In genomic region chr1:95168638-95169411, GRCh38 we compare ENCODE assay signal across 24 cellular contexts. TPM values are rescaled to one million over a fixed set of nuclear protein-coding genes. Genes with fewer than 3 reads are reported as not detected.
DNase-seq lines count a peak whose midpoint lies in the region; ATAC-seq, FAIRE-seq and TF ChIP-seq lines count a peak whose summit lies in the region.
"Had no signal": no experiment of that assay in that cellular context is flagged by ENCODE, and none has a peak within 500 bp of the region (broad histone marks: within the 10 kb centered on the region; RNA-seq: fewer than 3 reads in every experiment).

No MANE protein-coding gene starts in this region.

- H3K27me3 ChIP-seq in H7 (ENCODE audit: control insufficient read depth, insufficient read depth, low read length) (no peaks in the 10 kb centered on the region), PC-9 (ENCODE audit: insufficient read depth, low read depth) (no peaks in the 10 kb centered on the region), hepatocyte (no peaks in the 10 kb centered on the region)
- H3K27me3 ChIP-seq: esophagus squamous epithelium, pancreas had no signal

- no peak for TF ChIP-seq CTCF in PC-9 (conservative IDR thresholded peaks at IDR 0.05)
- no peak for TF ChIP-seq CTCF in hepatocyte (IDR thresholded peaks at IDR 0.05; ENCODE audit: poor library complexity)
- TF ChIP-seq CTCF in mucosa of descending colon (IDR thresholded peaks at IDR 0.05), result no peak

- ATAC-seq in mucosa of descending colon (peak; percentile 67), GM18873 (IDR thresholded peaks at IDR 0.05; ENCODE audit: low FRiP score, unreplicated experiment) (no peak)
- ATAC-seq: activated CD4-positive, alpha-beta T cell treated with anti-CD3 and anti-CD28 coated beads for 36 hours; activated CD8-positive, alpha-beta T cell treated with anti-CD3 and anti-CD28 coated beads, Interleukin-2, amount 10 ng/mL, durations not matched to agents 7 days and 5 days had no signal

- H4K20me1 ChIP-seq in PC-9 (ENCODE audit: insufficient read depth) (no peaks in the 10 kb centered on the region), hepatocyte (ENCODE audit: insufficient read depth, poor library complexity, severe bottlenecking) (no peaks in the 10 kb centered on the region)

- FAIRE-seq in HTR-8/SVneo (lab: Jason Lieb, UNC), result no peak
- FAIRE-seq: bronchial epithelial cell had no signal

- H3K9me2 ChIP-seq in PC-9 (ENCODE audit: insufficient read depth) (no peaks in the 10 kb centered on the region), hepatocyte (replicated peaks; ENCODE audit: insufficient read depth) (no peaks in the 10 kb centered on the region)
- H3K9me2 ChIP-seq: SK-N-SH had no signal

- 74% methylated on average over 5 of the region's 5 CpGs for WGBS in hepatocyte (ENCODE audit: low lambda C conversion rate, missing lambda C conversion rate)

- POLR2A ChIA-PET in PC-9 (lab: Charles Lee; ENCODE audit: unreplicated experiment), result interaction anchor here (0.6 kb wide), 1 partner anchor 1494 kb away, joined by 4 read pairs; no protein-coding TSS in a partner anchor

- H3K4me2 ChIP-seq in PC-9 (peak overlapping the region; percentile 52), hepatocyte (peak overlapping the region; percentile 45)
- H3K4me2 ChIP-seq: KMS-11, SK-N-SH had no signal

- peak overlapping the region; percentile 74 for H3K27ac ChIP-seq in PC-9
- H3K27ac ChIP-seq in hepatocyte, result peak overlapping the region; percentile 57
- H3K27ac ChIP-seq: esophagus squamous epithelium, KMS-11, pancreas had no signal

- H3K4me1 ChIP-seq in PC-9 (replicated peaks; ENCODE audit: insufficient read depth) (peaks cover 31% of the 10 kb centered on the region), hepatocyte (ENCODE audit: insufficient read depth) (peaks cover 16% of the 10 kb centered on the region), mucosa of descending colon (ENCODE audit: low read depth) (peaks cover 4% of the 10 kb centered on the region)
- H3K4me1 ChIP-seq: esophagus squamous epithelium, pancreas had no signal

- H2AFZ ChIP-seq in PC-9, result 0 out of 2 replicates have a peak overlapping the region, but pooled peaks have one; percentile 1
- no peak overlapping the region for H2AFZ ChIP-seq in hepatocyte

- H3K79me2 ChIP-seq in PC-9 (ENCODE audit: low read depth) (no peaks in the 10 kb centered on the region), hepatocyte (no peaks in the 10 kb centered on the region)

- intact Hi-C loops in PC-9 (cut with micrococcal nuclease; ENCODE audit: unreplicated experiment) (no loop called here), mucosa of descending colon (cut with DNase I, micrococcal nuclease) (no loop called here)

- H3K9me3 ChIP-seq in PC-9 (ENCODE audit: insufficient read depth, low read depth) (no peaks in the 10 kb centered on the region; the same call in 1 of the 2 replicates), hepatocyte (ENCODE audit: low read depth) (no peaks in the 10 kb centered on the region), mucosa of descending colon (no peaks in the 10 kb centered on the region)
- H3K9me3 ChIP-seq: pancreas, SK-N-SH had no signal

- DNase-seq in H7 (peak; percentile 13), PC-9 (no peak), hepatocyte (ENCODE audit: low spot score) (peak; percentile 8), mucosa of descending colon (no peak), NCI-H2196 (lab: John Stamatoyannopoulos, UW; ENCODE audit: unreplicated experiment) (no peak), HTR-8/SVneo (ENCODE audit: insufficient read length, low spot score) (no peak)
- DNase-seq: activated CD4-positive, alpha-beta T cell treated with anti-CD3 and anti-CD28 coated beads for 36 hours; activated CD8-positive, alpha-beta T cell treated with anti-CD3 and anti-CD28 coated beads, Interleukin-2, amount 10 ng/mL, durations not matched to agents 7 days and 5 days; amygdala; esophagus squamous epithelium; HCEC 1CT; hypothalamus; NCI-H1436 treated with DMSO at 0.1 percent for 48 hours; NCI-H2171; NCI-H510A treated with DMSO at 0.1 percent for 48 hours; pancreas; SK-N-SH; stimulated activated CD4-positive, alpha-beta T cell treated with anti-CD3 and anti-CD28 coated beads, Interleukin-2, amount 100 ng/mL, for 48 hours; T-helper 2 cell had no signal

- BruUV-seq in PC-9 (replicated peaks; lab: Mats Ljungman, UMichigan), result TSS peak; percentile 65

- H3K36me3 ChIP-seq in H7 (replicated peaks; ENCODE audit: control insufficient read depth, insufficient read depth, low read length) (no peaks in the 10 kb centered on the region), PC-9 (ENCODE audit: low read depth) (peaks cover 4% of the 10 kb centered on the region; the same call in 1 of the 2 replicates), hepatocyte (replicated peaks; ENCODE audit: insufficient read depth, low read depth) (no peaks in the 10 kb centered on the region), mucosa of descending colon (ENCODE audit: low read depth) (no peaks in the 10 kb centered on the region)
- H3K36me3 ChIP-seq: esophagus squamous epithelium, pancreas had no signal

- CTCF ChIA-PET in PC-9 (lab: Charles Lee), result no interaction called here

- H3K4me3 ChIP-seq in H7 (ENCODE audit: insufficient read depth, low read depth, low read length) (no peak overlapping the region), PC-9 (no peak overlapping the region), hepatocyte (no peak overlapping the region), mucosa of descending colon (no peak overlapping the region)
- H3K4me3 ChIP-seq: esophagus squamous epithelium, pancreas had no signal

- peaks cover 10% of the 10 kb centered on the region for H3F3A ChIP-seq in PC-9 (ENCODE audit: insufficient read depth, low read depth)

RNA-seq across cellular contexts. Expression of gene TLCD4, which starts 51.7 kb away (rescaled TPM):
- total RNA-seq in H7 (2014; rRNA removed; shearing (Covaris generic)), result 2.5 and 3.3 TPM in 2 replicates
- 11.2 TPM in 2 replicates for total RNA-seq in PC-9 (2021)
- 22.4 and 31.5 TPM in 2 replicates for total RNA-seq in hepatocyte
- 9.7 and 12.2 TPM in 2 replicates for polyA plus RNA-seq in hepatocyte
- total RNA-seq in mucosa of descending colon, result 10 to 100 TPM; 53.4 to 77.3 (median 55.1) TPM
- total RNA-seq: activated CD8-positive, alpha-beta T cell treated with anti-CD3 and anti-CD28 coated beads, Interleukin-2, amount 10 ng/mL, durations not matched to agents 7 days and 5 days; activated T-helper 2 cell treated with anti-CD3 and anti-CD28 coated beads, Interferon-gamma antibody, Interleukin-2, Interleukin-4, amounts not matched to agents 10 μg/mL and 5 μg/mL and 100 μg/mL, durations not matched to agents 14 hours and 24 hours and 36 hours had no signal
- polyA plus RNA-seq: CD14-positive monocyte had no signal

Comparison
In these comparisons a context has a peak if more than half of its experiments do, and no peak if none do; other contexts are left out.
1. DNase-seq: peak in H7 (single experiment) and hepatocyte (single experiment); none in PC-9 (0 of 2), mucosa of descending colon (0 of 3), NCI-H2196 (single experiment) and HTR-8/SVneo (single experiment).